In genomic region chr6:156780117-156780641, GRCh38 we compare ENCODE assay signal across 1 cellular context.
TF ChIP-seq lines count a peak whose summit lies in the region.

No MANE protein-coding gene starts in this region.

TF ChIP-seq in HepG2, 621 proteins besides CTCF, POLR2A, EP300 and RAD21 (continued from another document and continues in another):
- TF ChIP-seq KDM4B (CRISPR knock-in tag; IDR thresholded peaks at IDR 0.05): peak; percentile 62; the same call in 1 of the 2 replicates
- TF ChIP-seq GATAD2A (CRISPR knock-in tag; IDR thresholded peaks at IDR 0.05): 0 out of 2 replicates have a peak, but pooled peaks have one; percentile 24
- TF ChIP-seq FLYWCH1 (CRISPR knock-in tag; IDR thresholded peaks at IDR 0.05): no peak
- 0 out of 2 replicates have a peak, but pooled peaks have one; percentile 10 for TF ChIP-seq NR2F2 (IDR thresholded peaks at IDR 0.05; ENCODE audit: borderline replicate concordance, low read depth)
- peak; percentile 22 for TF ChIP-seq DBP (CRISPR knock-in tag; IDR thresholded peaks at IDR 0.05; ENCODE audit: not compliant biosample characterization)
- peak; percentile 66; the same call in 1 of the 2 replicates for TF ChIP-seq TARDBP (CRISPR knock-in tag; IDR thresholded peaks at IDR 0.05)
- 0 out of 2 replicates have a peak, but pooled peaks have one; percentile 5 for TF ChIP-seq STAG1 (CRISPR knock-in tag; IDR thresholded peaks at IDR 0.05)
- peak; percentile 54; the same call in 1 of the 2 replicates for TF ChIP-seq ARNTL (CRISPR knock-in tag; IDR thresholded peaks at IDR 0.05)
- TF ChIP-seq, protein P1, sequence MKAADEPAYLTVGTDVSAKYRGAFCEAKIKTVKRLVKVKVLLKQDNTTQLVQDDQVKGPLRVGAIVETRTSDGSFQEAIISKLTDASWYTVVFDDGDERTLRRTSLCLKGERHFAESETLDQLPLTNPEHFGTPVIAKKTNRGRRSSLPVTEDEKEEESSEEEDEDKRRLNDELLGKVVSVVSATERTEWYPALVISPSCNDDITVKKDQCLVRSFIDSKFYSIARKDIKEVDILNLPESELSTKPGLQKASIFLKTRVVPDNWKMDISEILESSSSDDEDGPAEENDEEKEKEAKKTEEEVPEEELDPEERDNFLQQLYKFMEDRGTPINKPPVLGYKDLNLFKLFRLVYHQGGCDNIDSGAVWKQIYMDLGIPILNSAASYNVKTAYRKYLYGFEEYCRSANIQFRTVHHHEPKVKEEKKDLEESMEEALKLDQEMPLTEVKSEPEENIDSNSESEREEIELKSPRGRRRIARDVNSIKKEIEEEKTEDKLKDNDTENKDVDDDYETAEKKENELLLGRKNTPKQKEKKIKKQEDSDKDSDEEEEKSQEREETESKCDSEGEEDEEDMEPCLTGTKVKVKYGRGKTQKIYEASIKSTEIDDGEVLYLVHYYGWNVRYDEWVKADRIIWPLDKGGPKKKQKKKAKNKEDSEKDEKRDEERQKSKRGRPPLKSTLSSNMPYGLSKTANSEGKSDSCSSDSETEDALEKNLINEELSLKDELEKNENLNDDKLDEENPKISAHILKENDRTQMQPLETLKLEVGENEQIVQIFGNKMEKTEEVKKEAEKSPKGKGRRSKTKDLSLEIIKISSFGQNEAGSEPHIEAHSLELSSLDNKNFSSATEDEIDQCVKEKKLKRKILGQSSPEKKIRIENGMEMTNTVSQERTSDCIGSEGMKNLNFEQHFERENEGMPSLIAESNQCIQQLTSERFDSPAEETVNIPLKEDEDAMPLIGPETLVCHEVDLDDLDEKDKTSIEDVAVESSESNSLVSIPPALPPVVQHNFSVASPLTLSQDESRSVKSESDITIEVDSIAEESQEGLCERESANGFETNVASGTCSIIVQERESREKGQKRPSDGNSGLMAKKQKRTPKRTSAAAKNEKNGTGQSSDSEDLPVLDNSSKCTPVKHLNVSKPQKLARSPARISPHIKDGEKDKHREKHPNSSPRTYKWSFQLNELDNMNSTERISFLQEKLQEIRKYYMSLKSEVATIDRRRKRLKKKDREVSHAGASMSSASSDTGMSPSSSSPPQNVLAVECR (CRISPR knock-in tag; IDR thresholded peaks at IDR 0.05; ENCODE audit: borderline replicate concordance): peak; percentile 93
- TF ChIP-seq ZNF709 (CRISPR knock-in tag; IDR thresholded peaks at IDR 0.05): no peak
- TF ChIP-seq GFI1 (CRISPR knock-in tag; IDR thresholded peaks at IDR 0.05; ENCODE audit: borderline replicate concordance): peak; percentile 23; the same call in 1 of the 2 replicates
- no peak for TF ChIP-seq NCOA5 (CRISPR knock-in tag; IDR thresholded peaks at IDR 0.05)
- TF ChIP-seq ZNF678 (CRISPR knock-in tag; IDR thresholded peaks at IDR 0.05): 0 out of 2 replicates have a peak, but pooled peaks have one; percentile 36
- TF ChIP-seq MAFG (CRISPR knock-in tag; IDR thresholded peaks at IDR 0.05): no peak
- TF ChIP-seq MED1 (CRISPR knock-in tag; IDR thresholded peaks at IDR 0.05): 0 out of 2 replicates have a peak, but pooled peaks have one; percentile 13
- 0 out of 2 replicates have a peak, but pooled peaks have one; percentile 46 for TF ChIP-seq CREB3 (CRISPR knock-in tag; IDR thresholded peaks at IDR 0.05)
- no peak for TF ChIP-seq TEF (CRISPR knock-in tag; IDR thresholded peaks at IDR 0.05)
- 0 out of 2 replicates have a peak, but pooled peaks have one; percentile 24 for TF ChIP-seq GATAD1 (CRISPR knock-in tag; IDR thresholded peaks at IDR 0.05)
- no peak for TF ChIP-seq PBX2 (CRISPR knock-in tag; IDR thresholded peaks at IDR 0.05)
- no peak for TF ChIP-seq TRIM22 (IDR thresholded peaks at IDR 0.05)
- TF ChIP-seq ZNF382 (CRISPR knock-in tag; IDR thresholded peaks at IDR 0.05; ENCODE audit: borderline replicate concordance): no peak
- TF ChIP-seq PITX1 (CRISPR knock-in tag; IDR thresholded peaks at IDR 0.05): no peak
- TF ChIP-seq XBP1 (CRISPR knock-in tag; IDR thresholded peaks at IDR 0.05): no peak
- TF ChIP-seq FOXO1 (CRISPR knock-in tag; IDR thresholded peaks at IDR 0.05): 0 out of 2 replicates have a peak, but pooled peaks have one; percentile 28
- no peak for TF ChIP-seq JARID2 (CRISPR knock-in tag; IDR thresholded peaks at IDR 0.05; ENCODE audit: insufficient replicate concordance)
- no peak for TF ChIP-seq ZNF17 (CRISPR knock-in tag; IDR thresholded peaks at IDR 0.05)
- TF ChIP-seq ZNF468 (CRISPR knock-in tag; IDR thresholded peaks at IDR 0.05): no peak
- 0 out of 2 replicates have a peak, but pooled peaks have one; percentile 45 for TF ChIP-seq ZNF792 (CRISPR knock-in tag; IDR thresholded peaks at IDR 0.05)
- TF ChIP-seq ERF (CRISPR knock-in tag; IDR thresholded peaks at IDR 0.05): 0 out of 2 replicates have a peak, but pooled peaks have one; percentile 32
- no peak for TF ChIP-seq ZKSCAN5 (CRISPR knock-in tag; IDR thresholded peaks at IDR 0.05)
- TF ChIP-seq ZNF354B (CRISPR knock-in tag; IDR thresholded peaks at IDR 0.05): no peak
- TF ChIP-seq, protein P2, sequence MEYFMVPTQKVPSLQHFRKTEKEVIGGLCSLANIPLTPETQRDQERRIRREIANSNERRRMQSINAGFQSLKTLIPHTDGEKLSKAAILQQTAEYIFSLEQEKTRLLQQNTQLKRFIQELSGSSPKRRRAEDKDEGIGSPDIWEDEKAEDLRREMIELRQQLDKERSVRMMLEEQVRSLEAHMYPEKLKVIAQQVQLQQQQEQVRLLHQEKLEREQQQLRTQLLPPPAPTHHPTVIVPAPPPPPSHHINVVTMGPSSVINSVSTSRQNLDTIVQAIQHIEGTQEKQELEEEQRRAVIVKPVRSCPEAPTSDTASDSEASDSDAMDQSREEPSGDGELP (IDR thresholded peaks at IDR 0.05; ENCODE audit: borderline replicate concordance, low read depth): peak; percentile 90
- peak; percentile 68 for TF ChIP-seq SIX1 (CRISPR knock-in tag; IDR thresholded peaks at IDR 0.05; ENCODE audit: borderline replicate concordance)
- TF ChIP-seq NFYB (CRISPR knock-in tag; IDR thresholded peaks at IDR 0.05): peak; percentile 74
- TF ChIP-seq ZBTB7A (CRISPR knock-in tag; IDR thresholded peaks at IDR 0.05): no peak
- TF ChIP-seq, protein P3, sequence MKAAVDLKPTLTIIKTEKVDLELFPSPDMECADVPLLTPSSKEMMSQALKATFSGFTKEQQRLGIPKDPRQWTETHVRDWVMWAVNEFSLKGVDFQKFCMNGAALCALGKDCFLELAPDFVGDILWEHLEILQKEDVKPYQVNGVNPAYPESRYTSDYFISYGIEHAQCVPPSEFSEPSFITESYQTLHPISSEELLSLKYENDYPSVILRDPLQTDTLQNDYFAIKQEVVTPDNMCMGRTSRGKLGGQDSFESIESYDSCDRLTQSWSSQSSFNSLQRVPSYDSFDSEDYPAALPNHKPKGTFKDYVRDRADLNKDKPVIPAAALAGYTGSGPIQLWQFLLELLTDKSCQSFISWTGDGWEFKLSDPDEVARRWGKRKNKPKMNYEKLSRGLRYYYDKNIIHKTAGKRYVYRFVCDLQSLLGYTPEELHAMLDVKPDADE (CRISPR knock-in tag; IDR thresholded peaks at IDR 0.05): no peak
- peak; percentile 68; the same call in 1 of the 3 replicates for TF ChIP-seq MXI1 (IDR thresholded peaks at IDR 0.05; ENCODE audit: borderline replicate concordance, low read depth, low read length)
- TF ChIP-seq, protein P4, sequence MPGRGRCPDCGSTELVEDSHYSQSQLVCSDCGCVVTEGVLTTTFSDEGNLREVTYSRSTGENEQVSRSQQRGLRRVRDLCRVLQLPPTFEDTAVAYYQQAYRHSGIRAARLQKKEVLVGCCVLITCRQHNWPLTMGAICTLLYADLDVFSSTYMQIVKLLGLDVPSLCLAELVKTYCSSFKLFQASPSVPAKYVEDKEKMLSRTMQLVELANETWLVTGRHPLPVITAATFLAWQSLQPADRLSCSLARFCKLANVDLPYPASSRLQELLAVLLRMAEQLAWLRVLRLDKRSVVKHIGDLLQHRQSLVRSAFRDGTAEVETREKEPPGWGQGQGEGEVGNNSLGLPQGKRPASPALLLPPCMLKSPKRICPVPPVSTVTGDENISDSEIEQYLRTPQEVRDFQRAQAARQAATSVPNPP (CRISPR knock-in tag; IDR thresholded peaks at IDR 0.05): peak; percentile 25; the same call in 1 of the 2 replicates
- no peak for TF ChIP-seq TSC22D2 (CRISPR knock-in tag; IDR thresholded peaks at IDR 0.05; ENCODE audit: borderline replicate concordance)
- TF ChIP-seq ELF3 (CRISPR knock-in tag; IDR thresholded peaks at IDR 0.05): peak; percentile 15; the same call in 1 of the 2 replicates
- TF ChIP-seq, protein P5, sequence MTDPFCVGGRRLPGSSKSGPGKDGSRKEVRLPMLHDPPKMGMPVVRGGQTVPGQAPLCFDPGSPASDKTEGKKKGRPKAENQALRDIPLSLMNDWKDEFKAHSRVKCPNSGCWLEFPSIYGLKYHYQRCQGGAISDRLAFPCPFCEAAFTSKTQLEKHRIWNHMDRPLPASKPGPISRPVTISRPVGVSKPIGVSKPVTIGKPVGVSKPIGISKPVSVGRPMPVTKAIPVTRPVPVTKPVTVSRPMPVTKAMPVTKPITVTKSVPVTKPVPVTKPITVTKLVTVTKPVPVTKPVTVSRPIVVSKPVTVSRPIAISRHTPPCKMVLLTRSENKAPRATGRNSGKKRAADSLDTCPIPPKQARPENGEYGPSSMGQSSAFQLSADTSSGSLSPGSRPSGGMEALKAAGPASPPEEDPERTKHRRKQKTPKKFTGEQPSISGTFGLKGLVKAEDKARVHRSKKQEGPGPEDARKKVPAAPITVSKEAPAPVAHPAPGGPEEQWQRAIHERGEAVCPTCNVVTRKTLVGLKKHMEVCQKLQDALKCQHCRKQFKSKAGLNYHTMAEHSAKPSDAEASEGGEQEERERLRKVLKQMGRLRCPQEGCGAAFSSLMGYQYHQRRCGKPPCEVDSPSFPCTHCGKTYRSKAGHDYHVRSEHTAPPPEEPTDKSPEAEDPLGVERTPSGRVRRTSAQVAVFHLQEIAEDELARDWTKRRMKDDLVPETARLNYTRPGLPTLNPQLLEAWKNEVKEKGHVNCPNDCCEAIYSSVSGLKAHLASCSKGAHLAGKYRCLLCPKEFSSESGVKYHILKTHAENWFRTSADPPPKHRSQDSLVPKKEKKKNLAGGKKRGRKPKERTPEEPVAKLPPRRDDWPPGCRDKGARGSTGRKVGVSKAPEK (CRISPR knock-in tag; IDR thresholded peaks at IDR 0.05; ENCODE audit: borderline replicate concordance): no peak
- TF ChIP-seq IRF2 (CRISPR knock-in tag; IDR thresholded peaks at IDR 0.05): 0 out of 2 replicates have a peak, but pooled peaks have one; percentile 63
- TF ChIP-seq, protein P6, sequence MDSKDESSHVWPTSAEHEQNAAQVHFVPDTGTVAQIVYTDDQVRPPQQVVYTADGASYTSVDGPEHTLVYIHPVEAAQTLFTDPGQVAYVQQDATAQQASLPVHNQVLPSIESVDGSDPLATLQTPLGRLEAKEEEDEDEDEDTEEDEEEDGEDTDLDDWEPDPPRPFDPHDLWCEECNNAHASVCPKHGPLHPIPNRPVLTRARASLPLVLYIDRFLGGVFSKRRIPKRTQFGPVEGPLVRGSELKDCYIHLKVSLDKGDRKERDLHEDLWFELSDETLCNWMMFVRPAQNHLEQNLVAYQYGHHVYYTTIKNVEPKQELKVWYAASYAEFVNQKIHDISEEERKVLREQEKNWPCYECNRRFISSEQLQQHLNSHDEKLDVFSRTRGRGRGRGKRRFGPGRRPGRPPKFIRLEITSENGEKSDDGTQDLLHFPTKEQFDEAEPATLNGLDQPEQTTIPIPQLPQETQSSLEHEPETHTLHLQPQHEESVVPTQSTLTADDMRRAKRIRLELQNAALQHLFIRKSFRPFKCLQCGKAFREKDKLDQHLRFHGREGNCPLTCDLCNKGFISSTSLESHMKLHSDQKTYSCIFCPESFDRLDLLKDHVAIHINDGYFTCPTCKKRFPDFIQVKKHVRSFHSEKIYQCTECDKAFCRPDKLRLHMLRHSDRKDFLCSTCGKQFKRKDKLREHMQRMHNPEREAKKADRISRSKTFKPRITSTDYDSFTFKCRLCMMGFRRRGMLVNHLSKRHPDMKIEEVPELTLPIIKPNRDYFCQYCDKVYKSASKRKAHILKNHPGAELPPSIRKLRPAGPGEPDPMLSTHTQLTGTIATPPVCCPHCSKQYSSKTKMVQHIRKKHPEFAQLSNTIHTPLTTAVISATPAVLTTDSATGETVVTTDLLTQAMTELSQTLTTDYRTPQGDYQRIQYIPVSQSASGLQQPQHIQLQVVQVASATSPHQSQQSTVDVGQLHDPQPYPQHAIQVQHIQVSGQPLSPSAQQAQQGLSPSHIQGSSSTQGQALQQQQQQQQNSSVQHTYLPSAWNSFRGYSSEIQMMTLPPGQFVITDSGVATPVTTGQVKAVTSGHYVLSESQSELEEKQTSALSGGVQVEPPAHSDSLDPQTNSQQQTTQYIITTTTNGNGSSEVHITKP (CRISPR knock-in tag; IDR thresholded peaks at IDR 0.05; ENCODE audit: low read depth): 0 out of 2 replicates have a peak, but pooled peaks have one; percentile 22
- TF ChIP-seq SATB2 (CRISPR knock-in tag; IDR thresholded peaks at IDR 0.05): no peak
